Comparison of ENCODE assay signal across 19 cellular contexts in genomic region chr1:171799166-171799565, GRCh38. TPM values are rescaled to one million over a fixed set of nuclear protein-coding genes. Genes with fewer than 3 reads are reported as not detected.
DNase-seq lines count a peak whose midpoint lies in the region; ATAC-seq and TF ChIP-seq lines count a peak whose summit lies in the region.
"Had no signal": no experiment of that assay in that cellular context is flagged by ENCODE, and none has a peak within 500 bp of the region (broad histone marks: within the 10 kb centered on the region; RNA-seq: fewer than 3 reads in every experiment).

No MANE protein-coding gene starts in this region.

- H3K9ac ChIP-seq in endodermal cell (ENCODE audit: extremely low read depth, low read length, poor library complexity, severe bottlenecking) (no peak overlapping the region), subcutaneous abdominal adipose tissue (ENCODE audit: low read length in 5 of 5) (peak overlapping the region in 2 of 5 donors; percentile 6 to 29)

- CTCF ChIA-PET in MCF 10A (lab: Yijun Ruan, JAX) = interaction anchor here (0.6 to 30.8 kb wide), 21 partner anchors 8 to 939 kb away, joined by 3 to 1502 read pairs (median 8); partner anchors contain the start of genes C1orf105, METTL13 and PIGC

- no peak overlapping the region for H3K27ac ChIP-seq in breast epithelium
- H3K27ac ChIP-seq in endodermal cell (ENCODE audit: low read depth, low read length) = no peak overlapping the region
- H3K27ac ChIP-seq in subcutaneous abdominal adipose tissue (ENCODE audit: low read depth, low read length) = no peak overlapping the region
- H3K27ac ChIP-seq in SJCRH30 = no peak overlapping the region

- no peaks in the 10 kb centered on the region for H3K36me3 ChIP-seq in breast epithelium
- peaks cover 34% of the 10 kb centered on the region for H3K36me3 ChIP-seq in endodermal cell (ENCODE audit: control insufficient read depth, insufficient read depth, low read length)
- peaks cover 11 to 41% (median 36%) of the 10 kb centered on the region in 5 donors for H3K36me3 ChIP-seq in subcutaneous abdominal adipose tissue (ENCODE audit: control insufficient read depth in 5 of 5, insufficient read depth in 5 of 5, low read length in 5 of 5)
- peaks cover 24% of the 10 kb centered on the region for H3K36me3 ChIP-seq in SJCRH30

- H3K4me3 Mint-ChIP-seq in MCF 10A (ENCODE audit: unreplicated experiment) (no peak overlapping the region), endodermal cell (no peak overlapping the region), memory B cell (no peak overlapping the region)
- H3K4me3 Mint-ChIP-seq in stimulated activated naive CD8-positive, alpha-beta T cell treated with anti-CD3 and anti-CD28 coated beads, Interleukin-15, amount 100 ng/mL, for 72 hours = no peak overlapping the region
- H3K4me3 Mint-ChIP-seq: B cell, H9 had no signal

- H3K27me3 Mint-ChIP-seq in MCF 10A (ENCODE audit: insufficient read depth, unreplicated experiment) = no peaks in the 10 kb centered on the region
- H3K27me3 Mint-ChIP-seq in endodermal cell (ENCODE audit: insufficient read depth) = no peaks in the 10 kb centered on the region
- H3K27me3 Mint-ChIP-seq in memory B cell = no peaks in the 10 kb centered on the region
- H3K27me3 Mint-ChIP-seq in stimulated activated naive CD8-positive, alpha-beta T cell treated with anti-CD3 and anti-CD28 coated beads, Interleukin-15, amount 100 ng/mL, for 72 hours = no peaks in the 10 kb centered on the region
- H3K27me3 Mint-ChIP-seq: B cell had no signal

- TF ChIP-seq CTCF in MCF 10A (IDR thresholded peaks at IDR 0.05; ENCODE audit: unreplicated experiment) (no peak), breast epithelium (IDR thresholded peaks at IDR 0.05) (no peak), endodermal cell (conservative IDR thresholded peaks at IDR 0.05) (no peak)

- no peak for DNase-seq in MCF 10A (ENCODE audit: unreplicated experiment)
- DNase-seq in breast epithelium (ENCODE audit: low spot score in 2 of 2) = no peak
- no peak for DNase-seq in endodermal cell
- DNase-seq in memory B cell (ENCODE audit: low spot score in 2 of 2) = no peak
- DNase-seq in stimulated activated naive CD8-positive, alpha-beta T cell treated with anti-CD3 and anti-CD28 coated beads, Interleukin-15, amount 100 ng/mL, for 72 hours = no peak
- DNase-seq in SJCRH30 = no peak
- DNase-seq: 8988T, DMS79 treated with DMSO at 0.1 percent for 48 hours, H9, NCI-H1417, NCI-H187, NCI-H2227 treated with DMSO at 0.1 percent for 48 hours, NCI-H510A treated with DMSO at 0.1 percent for 48 hours, NCI-H82, OCI-M1, SHP77 had no signal

- no peaks in the 10 kb centered on the region for H3K9me3 ChIP-seq in breast epithelium
- H3K9me3 ChIP-seq in endodermal cell (ENCODE audit: control insufficient read depth, low read length) = no peaks in the 10 kb centered on the region
- H3K9me3 ChIP-seq in subcutaneous abdominal adipose tissue (ENCODE audit: control insufficient read depth in 5 of 5, low read length in 5 of 5) = no peaks in the 10 kb centered on the region
- H3K9me3 ChIP-seq in SJCRH30 (replicated peaks) = no peaks in the 10 kb centered on the region

- H3K4me1 ChIP-seq in breast epithelium (no peaks in the 10 kb centered on the region), endodermal cell (ENCODE audit: control insufficient read depth, insufficient read depth, low read length) (peaks cover 3% of the 10 kb centered on the region), subcutaneous abdominal adipose tissue (ENCODE audit: control insufficient read depth in 5 of 5, insufficient read depth in 5 of 5, low read length in 5 of 5) (peaks cover 5 to 42% (median 34%) of the 10 kb centered on the region in 5 donors), SJCRH30 (peaks cover 4% of the 10 kb centered on the region; the same call in 1 of the 2 replicates)

- H3K27me3 ChIP-seq in breast epithelium (no peaks in the 10 kb centered on the region), endodermal cell (ENCODE audit: control insufficient read depth, insufficient read depth, low read length, poor library complexity, severe bottlenecking) (no peaks in the 10 kb centered on the region), subcutaneous abdominal adipose tissue (ENCODE audit: control insufficient read depth in 5 of 5, insufficient read depth in 4 of 5, low read length in 5 of 5) (no peaks in the 10 kb centered on the region), SJCRH30 (no peaks in the 10 kb centered on the region)

- intact Hi-C loops in MCF 10A (cut with micrococcal nuclease) (no loop called here), breast epithelium (cut with DNase I; ENCODE audit: low total_unique reads) (no loop called here)

- WGBS in endodermal cell (ENCODE audit: insufficient coverage in 1 of 2, insufficient read length in 1 of 2), 2 experiments = 90 to 100% methylated on average over 1 to 4 of the region's 4 CpGs

- peak overlapping the region; percentile 43 for H3K27ac Mint-ChIP-seq in MCF 10A (ENCODE audit: low read depth, unreplicated experiment)
- peak overlapping the region; percentile 31 for H3K27ac Mint-ChIP-seq in endodermal cell
- H3K27ac Mint-ChIP-seq in memory B cell = peak overlapping the region; percentile 41
- H3K27ac Mint-ChIP-seq in stimulated activated naive CD8-positive, alpha-beta T cell treated with anti-CD3 and anti-CD28 coated beads, Interleukin-15, amount 100 ng/mL, for 72 hours = no peak overlapping the region
- H3K27ac Mint-ChIP-seq: B cell had no signal

- ATAC-seq in memory B cell (ENCODE audit: low read depth) (no peak), HG03571 (IDR thresholded peaks at IDR 0.05; ENCODE audit: unreplicated experiment) (no peak)
- ATAC-seq in stimulated activated naive CD8-positive, alpha-beta T cell treated with anti-CD3 and anti-CD28 coated beads, Interleukin-15, amount 100 ng/mL, for 72 hours = no peak

- H3K9me3 Mint-ChIP-seq in MCF 10A (ENCODE audit: unreplicated experiment) (no peaks in the 10 kb centered on the region), endodermal cell (no peaks in the 10 kb centered on the region), memory B cell (no peaks in the 10 kb centered on the region)
- H3K9me3 Mint-ChIP-seq in stimulated activated naive CD8-positive, alpha-beta T cell treated with anti-CD3 and anti-CD28 coated beads, Interleukin-15, amount 100 ng/mL, for 72 hours = no peaks in the 10 kb centered on the region
- H3K9me3 Mint-ChIP-seq: H9 had no signal

- H3K36me3 Mint-ChIP-seq in MCF 10A (ENCODE audit: insufficient read depth, unreplicated experiment) (peaks cover 42% of the 10 kb centered on the region), endodermal cell (ENCODE audit: low read depth) (peaks cover 34% of the 10 kb centered on the region), memory B cell (peaks cover 30% of the 10 kb centered on the region)

- BruUV-seq in MCF 10A (replicated peaks; lab: Mats Ljungman, UMichigan) = no TSS peak

- no peak for TF ChIP-seq POLR2A in breast epithelium (IDR thresholded peaks at IDR 0.05)

- POLR2A ChIA-PET in MCF 10A (lab: Yijun Ruan, JAX) = interaction anchor here (0.6 to 5.6 kb wide), 6 partner anchors 32 to 194 kb away, joined by 3 to 54 read pairs (median 4); partner anchors contain the start of genes DNM3 and VAMP4

- H3K4me3 ChIP-seq in breast epithelium (no peak overlapping the region), endodermal cell (ENCODE audit: low read length) (no peak overlapping the region), subcutaneous abdominal adipose tissue (ENCODE audit: low read depth in 1 of 5, low read length in 5 of 5) (peak overlapping the region in 3 of 5 donors; percentile 5 to 13 (median 6)), SJCRH30 (no peak overlapping the region)

- H3K4me1 Mint-ChIP-seq in MCF 10A (ENCODE audit: insufficient read depth, unreplicated experiment) = peaks cover 4% of the 10 kb centered on the region
- peaks cover 14% of the 10 kb centered on the region for H3K4me1 Mint-ChIP-seq in endodermal cell
- no peaks in the 10 kb centered on the region for H3K4me1 Mint-ChIP-seq in memory B cell
- peaks cover 7% of the 10 kb centered on the region for H3K4me1 Mint-ChIP-seq in stimulated activated naive CD8-positive, alpha-beta T cell treated with anti-CD3 and anti-CD28 coated beads, Interleukin-15, amount 100 ng/mL, for 72 hours

RNA-seq across cellular contexts. Expression of gene METTL13, which starts 17.7 kb away (rescaled TPM):
- total RNA-seq in MCF 10A (2022) (30.7 and 39.1 TPM in 2 replicates), breast epithelium (10 to 100 TPM; 23.2 to 28.4 (median 27.5) TPM), endodermal cell (10 to 100 TPM; 32.1 to 38.5 TPM)
- polyA plus RNA-seq in endodermal cell (2013, experiment 1 of 2) = 22.0 TPM
- 16.5 TPM for polyA plus RNA-seq in endodermal cell (2013, experiment 2 of 2)
- 29.0 and 29.2 TPM in 2 replicates for total RNA-seq in SJCRH30 (2014; rRNA removed; shearing (Covaris generic))

RNA-seq across cellular contexts. Expression of gene DNM3, which starts 42.1 kb away (rescaled TPM):
- total RNA-seq in MCF 10A (2022) = 0.44 and 0.68 TPM in 2 replicates
- total RNA-seq in breast epithelium = 1 to 10 TPM; 5.1 to 7.5 (median 6.6) TPM
- 1 to 10 TPM in 1 of 2 donors, under 1 TPM in 1; 0.53 to 1.8 TPM for total RNA-seq in endodermal cell
- 1.3 TPM for polyA plus RNA-seq in endodermal cell (2013, experiment 1 of 2)
- 1.2 TPM for polyA plus RNA-seq in endodermal cell (2013, experiment 2 of 2)
- total RNA-seq in SJCRH30 (2014; rRNA removed; shearing (Covaris generic)) = 12.1 and 13.7 TPM in 2 replicates

RNA-seq across cellular contexts. Expression of gene VAMP4, which starts 57.3 kb away (rescaled TPM):
- total RNA-seq in MCF 10A (2022) (20.2 and 21.1 TPM in 2 replicates), breast epithelium (10 to 100 TPM; 10.5 to 16.3 (median 14.0) TPM), endodermal cell (1 to 10 TPM; 6.2 to 6.9 TPM)
- 11.6 TPM for polyA plus RNA-seq in endodermal cell (2013, experiment 1 of 2)
- polyA plus RNA-seq in endodermal cell (2013, experiment 2 of 2) = 11.1 TPM
- 5.3 and 9.3 TPM in 2 replicates for total RNA-seq in SJCRH30 (2014; rRNA removed; shearing (Covaris generic))

Comparison
In these comparisons a context has a peak if more than half of its experiments do, and no peak if none do; other contexts are left out.
1. H3K27ac Mint-ChIP-seq: peak in MCF 10A (single experiment), endodermal cell (single experiment) and memory B cell (single experiment); none in stimulated activated naive CD8-positive, alpha-beta T cell treated with anti-CD3 and anti-CD28 coated beads, Interleukin-15, amount 100 ng/mL, for 72 hours (0 of 2).
2. H3K4me3 ChIP-seq: peak in subcutaneous abdominal adipose tissue (3 of 5); none in breast epithelium (0 of 3), endodermal cell (single experiment) and SJCRH30 (single experiment).